Comparison of ENCODE assay signal across 15 cellular contexts in the genomic region with DNA sequence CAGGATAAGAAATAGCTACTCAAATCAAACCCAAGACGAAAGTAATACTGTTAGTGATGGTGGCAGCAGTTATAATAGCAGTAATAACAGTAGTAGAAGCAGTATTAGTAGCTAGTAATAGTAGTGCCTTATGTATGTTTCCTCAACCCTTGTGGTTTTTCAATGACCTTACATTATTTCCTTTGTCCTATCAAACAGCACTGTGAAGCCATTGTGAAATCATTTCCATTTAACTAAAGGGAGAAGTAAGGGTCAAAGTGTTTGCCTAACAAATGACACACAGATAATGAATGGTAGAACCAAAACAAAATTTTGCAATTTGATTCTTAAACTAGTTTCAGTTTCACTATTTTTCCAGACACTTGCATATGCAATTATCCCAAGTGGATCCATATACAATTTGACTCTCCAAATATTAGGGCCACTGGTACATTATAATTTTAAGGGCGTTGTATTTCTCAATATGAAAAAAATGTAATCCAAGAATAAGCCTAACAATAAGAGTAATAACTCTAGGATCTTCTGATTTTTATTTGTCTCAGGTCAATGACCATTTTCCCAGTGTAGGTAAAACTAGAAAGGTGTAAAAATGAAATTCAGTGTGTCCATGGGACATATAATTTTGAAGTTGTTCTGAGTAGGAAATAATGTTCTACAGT. TPM values are rescaled to one million over a fixed set of nuclear protein-coding genes. Genes with fewer than 3 reads are reported as not detected.
DNase-seq lines count a peak whose midpoint lies in the region; ATAC-seq and TF ChIP-seq lines count a peak whose summit lies in the region.
"Had no signal": no experiment of that assay in that cellular context is flagged by ENCODE, and none has a peak within 500 bp of the region (broad histone marks: within the 10 kb centered on the region; RNA-seq: fewer than 3 reads in every experiment).

No MANE protein-coding gene starts in this region.

- no peak overlapping the region for H3K27ac ChIP-seq in HL-60 (replicated peaks)
- H3K27ac ChIP-seq: ascending aorta, left ventricle myocardium inferior, thoracic aorta had no signal

- no peaks in the 10 kb centered on the region for H3K27me3 ChIP-seq in HL-60 (ENCODE audit: insufficient read depth, poor library complexity, severe bottlenecking)
- H3K27me3 ChIP-seq: ascending aorta had no signal

- no peak for TF ChIP-seq CTCF in HL-60 (IDR thresholded peaks at IDR 0.05; ENCODE audit: insufficient read depth, low read length)

- intact Hi-C loops in sciatic nerve (cut with DNase I), result no loop called here

- peak; percentile 73 for ATAC-seq in sciatic nerve
- ATAC-seq in HG03139 (IDR thresholded peaks at IDR 0.05; ENCODE audit: unreplicated experiment), result no peak

- DNase-seq in HL-60 (ENCODE audit: low read depth in 1 of 2, low spot score in 1 of 2), result peak; percentile 25 to 27
- peak; percentile 97 for DNase-seq in NOMO-1 treated with DMSO at 0.1 percent for 48 hours (lab: John Stamatoyannopoulos, UW; ENCODE audit: unreplicated experiment)
- peak; percentile 67 for DNase-seq in fibroblast of gingiva (ENCODE audit: low read depth)
- DNase-seq in sciatic nerve (ENCODE audit: low spot score), result no peak
- DNase-seq in D341Med (ENCODE audit: low spot score), result no peak
- DNase-seq in T-helper 2 cell, result no peak
- DNase-seq: activated CD4-positive, alpha-beta T cell treated with anti-CD3 and anti-CD28 coated beads for 1 hour; activated T-cell treated with anti-CD3 and anti-CD28 coated beads, Interleukin-2, amount 50 U/mL, for 24 hours; effector CD4-positive, alpha-beta T cell; left ventricle myocardium inferior; NCI-H1436 treated with DMSO at 0.1 percent for 48 hours; NK-92 treated with Interleukin-12 subunit alpha and Interleukin-12 subunit beta, amount 100 ng/mL, for 24 hours had no signal

- H3K4me3 ChIP-seq in HL-60 (replicated peaks; ENCODE audit: insufficient read depth, low read length), result no peak overlapping the region
- H3K4me3 ChIP-seq: ascending aorta, left ventricle myocardium inferior, thoracic aorta had no signal

RNA-seq across cellular contexts. Expression of a gene that starts 33.7 kb away (rescaled TPM):
- total RNA-seq in sciatic nerve, result 0.53 TPM
- total RNA-seq: ascending aorta had no signal

Comparison
In these comparisons a context has a peak if more than half of its experiments do, and no peak if none do; other contexts are left out.
1. DNase-seq: peak in HL-60 (2 of 2), NOMO-1 treated with DMSO at 0.1 percent for 48 hours (single experiment) and fibroblast of gingiva (single experiment); none in sciatic nerve (single experiment), D341Med (single experiment) and T-helper 2 cell (0 of 5).